In genomic region chr15:32735948-32736347, GRCh38 we compare ENCODE assay signal across 24 cellular contexts.
"Had no signal": no experiment of that assay in that cellular context is flagged by ENCODE, and none has a peak within 500 bp of the region (broad histone marks: within the 10 kb centered on the region; RNA-seq: fewer than 3 reads in every experiment).

No MANE protein-coding gene starts in this region.

- H3K9me3 Mint-ChIP-seq: natural killer cell treated with Interleukin-12 subunit alpha and Interleukin-12 subunit beta and Interleukin-15 and Interleukin-18, amount 100 ng/mL, for 72 hours had no signal

- DNase-seq: effector CD8-positive, alpha-beta T cell; endodermal cell; gastrocnemius medialis; head of caudate nucleus; mesenchymal stem cell; mucosa of descending colon; naive B cell; right lobe of liver; small intestine; stimulated activated CD4-positive, alpha-beta T cell treated with anti-CD3 and anti-CD28 coated beads, Interleukin-15, amount 100 ng/mL, for 24 hours; stimulated activated CD4-positive, alpha-beta T cell treated with anti-CD3 and anti-CD28 coated beads, Interleukin-2, amount 100 ng/mL, for 48 hours; stimulated activated naive B cell treated with anti-CD40 and anti-IgM and Interleukin-4, amounts not matched to agents 10 μg/mL and 1 μg/mL and 100 μg/mL, for 72 hours; upper lobe of left lung had no signal

- H3K4me3 Mint-ChIP-seq: endodermal cell; mesothelial cell of epicardium; naive B cell; natural killer cell treated with Interleukin-12 subunit alpha and Interleukin-12 subunit beta and Interleukin-15 and Interleukin-18, amount 100 ng/mL, for 72 hours; neural crest cell; stimulated activated naive B cell treated with anti-CD40 and anti-IgM and Interleukin-4, amounts not matched to agents 10 μg/mL and 1 μg/mL and 100 μg/mL, for 72 hours; stimulated activated naive CD8-positive, alpha-beta T cell treated with anti-CD3 and anti-CD28 coated beads, Interleukin-15, Interleukin-2, amounts not matched to agents 100 ng/mL and 50 ng/mL, for 24 hours had no signal

- ATAC-seq: esophagus mucosa; gastrocnemius medialis; mucosa of descending colon; natural killer cell treated with Interleukin-12 subunit alpha and Interleukin-12 subunit beta and Interleukin-15 and Interleukin-18, amount 100 ng/mL, for 72 hours; stimulated activated naive B cell treated with anti-CD40 and anti-IgM and Interleukin-4, amounts not matched to agents 10 μg/mL and 1 μg/mL and 100 μg/mL, for 72 hours had no signal

- H3K27ac ChIP-seq: epithelial cell of prostate, gastrocnemius medialis, neutrophil, parathyroid adenoma, right lobe of liver, thoracic aorta, tibial nerve, upper lobe of left lung had no signal

- H3K27ac Mint-ChIP-seq: endodermal cell; mesothelial cell of epicardium; naive B cell; natural killer cell treated with Interleukin-12 subunit alpha and Interleukin-12 subunit beta and Interleukin-15 and Interleukin-18, amount 100 ng/mL, for 72 hours; progenitor cell of endocrine pancreas; stimulated activated naive B cell treated with anti-CD40 and anti-IgM and Interleukin-4, amounts not matched to agents 10 μg/mL and 1 μg/mL and 100 μg/mL, for 72 hours; stimulated activated naive CD8-positive, alpha-beta T cell treated with anti-CD3 and anti-CD28 coated beads, Interleukin-15, Interleukin-2, amounts not matched to agents 100 ng/mL and 50 ng/mL, for 24 hours had no signal

- H3K36me3 Mint-ChIP-seq: natural killer cell treated with Interleukin-12 subunit alpha and Interleukin-12 subunit beta and Interleukin-15 and Interleukin-18, amount 100 ng/mL, for 72 hours; stimulated activated naive B cell treated with anti-CD40 and anti-IgM and Interleukin-4, amounts not matched to agents 10 μg/mL and 1 μg/mL and 100 μg/mL, for 72 hours had no signal
